ENCODE assay signal across 8 cellular contexts in the genomic region with DNA sequence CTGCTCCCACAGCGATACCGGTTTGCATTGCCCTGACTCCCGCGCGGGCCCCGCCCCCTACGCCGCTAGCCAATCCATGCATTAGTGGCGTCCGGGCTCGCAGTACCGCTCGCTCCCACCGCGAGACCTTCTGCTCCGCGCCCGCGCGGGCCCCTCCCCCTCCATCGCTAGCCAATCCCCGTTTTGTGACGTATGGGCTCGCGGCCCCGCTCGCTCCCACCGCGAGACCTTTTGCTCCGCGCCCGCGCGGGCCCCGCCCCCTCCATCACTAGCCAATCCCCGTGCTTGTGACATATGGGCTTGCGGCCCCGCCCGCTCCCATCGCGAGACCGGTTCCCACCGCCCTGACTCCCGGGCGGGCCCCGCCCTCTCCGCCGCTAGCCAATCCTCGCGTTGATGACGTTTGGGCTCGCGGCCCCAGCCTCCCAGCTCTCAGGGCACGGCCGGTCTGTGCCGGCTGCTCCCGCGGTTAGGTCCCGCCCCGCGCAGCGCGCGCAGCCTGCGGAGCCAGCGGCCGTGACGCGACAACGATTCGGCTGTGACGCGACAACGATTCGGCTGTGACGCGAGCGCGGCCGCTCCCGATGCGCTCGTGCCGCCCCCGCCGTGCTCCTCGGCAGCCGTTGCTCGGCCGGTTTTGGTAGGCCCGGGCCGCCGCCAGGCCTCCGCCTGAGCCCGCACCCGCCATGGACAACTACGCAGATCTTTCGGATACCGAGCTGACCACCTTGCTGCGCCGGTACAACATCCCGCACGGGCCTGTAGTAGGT. TPM values are rescaled to one million over a fixed set of nuclear protein-coding genes. Genes with fewer than 3 reads are reported as not detected.
DNase-seq lines count a peak whose midpoint lies in the region; ATAC-seq and TF ChIP-seq lines count a peak whose summit lies in the region.

Gene EMD (plus strand): TSS at position 497 of the 770 bp plus-strand sequence. CDS start 190 bp downstream, at position 687.

- DNase-seq in CD8-positive, alpha-beta T cell, result peak; percentile 88 to 98 (median 93)
- DNase-seq in HT-29 (ENCODE audit: low spot score) (peak; percentile 99), NOMO-1 (lab: John Stamatoyannopoulos, UW; ENCODE audit: unreplicated experiment in 2 of 2) (peak; percentile 97 to 99), memory B cell (ENCODE audit: low spot score in 2 of 2) (peak; percentile 82 to 93)
- DNase-seq in activated CD8-positive, alpha-beta memory T cell treated with anti-CD3 and anti-CD28 coated beads for 4 hours (ENCODE audit: low read depth in 2 of 2), result peak; percentile 89 to 93
- DNase-seq in effector memory CD4-positive, alpha-beta T cell, result peak; percentile 95 to 96 (median 95)
- peak; percentile 86 for DNase-seq in stimulated activated CD8-positive, alpha-beta memory T cell treated with anti-CD3 and anti-CD28 coated beads, Interleukin-12 subunit alpha, Interleukin-12 subunit beta, amount 100 ng/mL, for 24 hours (ENCODE audit: extremely low read depth)

- H3K27ac ChIP-seq in CD8-positive, alpha-beta T cell (ENCODE audit: low read depth, low read length), result peak within 1 kb of the TSS; percentile 99
- H3K27ac ChIP-seq in effector memory CD4-positive, alpha-beta T cell (ENCODE audit: insufficient read depth, low read length, poor library complexity, severe bottlenecking), result peak within 1 kb of the TSS; percentile 97

- TF ChIP-seq CTCF in CD8-positive, alpha-beta T cell (IDR thresholded peaks at IDR 0.05), result no peak

- peaks cover 5% of the 10 kb centered on the region for H3K36me3 ChIP-seq in CD8-positive, alpha-beta T cell (ENCODE audit: insufficient read depth, low read length)
- no peaks in the 10 kb centered on the region for H3K36me3 ChIP-seq in effector memory CD4-positive, alpha-beta T cell (ENCODE audit: control insufficient read depth, insufficient read depth, low read length)

- peaks cover 18% of the 10 kb centered on the region for H3K4me1 Mint-ChIP-seq in CD8-positive, alpha-beta T cell (ENCODE audit: low read depth)
- H3K4me1 Mint-ChIP-seq in memory B cell, result peaks cover 2% of the 10 kb centered on the region

- intact Hi-C loops in CD8-positive, alpha-beta T cell (cut with DNase I, micrococcal nuclease), result loop anchor here (1.0 to 10.0 kb wide), 4 partner anchors 10 to 407 kb away; partner anchors contain the start of genes DKC1 (in 1 of the 2), HCFC1 (in 1 of the 2), MECP2 (in 1 of the 2) and TMEM187 (in 1 of the 2)

- H3K4me3 Mint-ChIP-seq in CD8-positive, alpha-beta T cell, result peak within 1 kb of the TSS; percentile 85
- peak within 1 kb of the TSS; percentile 83 for H3K4me3 Mint-ChIP-seq in memory B cell

- no peaks in the 10 kb centered on the region for H3K27me3 ChIP-seq in CD8-positive, alpha-beta T cell (ENCODE audit: insufficient read depth, low read length)
- H3K27me3 ChIP-seq in effector memory CD4-positive, alpha-beta T cell (replicated peaks; ENCODE audit: control insufficient read depth, insufficient read depth, low read length, poor library complexity, severe bottlenecking), result no peaks in the 10 kb centered on the region

- POLR2A ChIA-PET in CD8-positive, alpha-beta T cell (lab: Charles Lee), result interaction anchor here (0.7 to 4.5 kb wide), 7 partner anchors 8 to 170 kb away, joined by 3 to 23 read pairs (median 4); partner anchors contain the start of genes RPL10 and SLC10A3

- ATAC-seq in CD8-positive, alpha-beta T cell, result peak; percentile 79
- ATAC-seq in GM19468 (IDR thresholded peaks at IDR 0.05; ENCODE audit: extremely low read depth, unreplicated experiment) (peak; percentile 80), memory B cell (ENCODE audit: low read depth) (peak; percentile 73)

- H3K9me3 Mint-ChIP-seq in CD8-positive, alpha-beta T cell, result no peaks in the 10 kb centered on the region
- H3K9me3 Mint-ChIP-seq in memory B cell, result no peaks in the 10 kb centered on the region

- H3K4me3 ChIP-seq in CD8-positive, alpha-beta T cell (ENCODE audit: low read depth, low read length), result peak within 1 kb of the TSS; percentile 73
- H3K4me3 ChIP-seq in effector memory CD4-positive, alpha-beta T cell (ENCODE audit: insufficient read depth, low read depth, low read length, poor library complexity, severe bottlenecking), result peak within 1 kb of the TSS; percentile 62

- CTCF ChIA-PET in CD8-positive, alpha-beta T cell (lab: Charles Lee), result no interaction called here

- H3K9me3 ChIP-seq in CD8-positive, alpha-beta T cell (ENCODE audit: low read length), result no peaks in the 10 kb centered on the region
- no peaks in the 10 kb centered on the region for H3K9me3 ChIP-seq in effector memory CD4-positive, alpha-beta T cell (ENCODE audit: control insufficient read depth, low read length)

- peak within 1 kb of the TSS; percentile 93 for H3K27ac Mint-ChIP-seq in CD8-positive, alpha-beta T cell
- peak within 1 kb of the TSS; percentile 90 for H3K27ac Mint-ChIP-seq in memory B cell

- peaks cover 28% of the 10 kb centered on the region for H3K4me1 ChIP-seq in CD8-positive, alpha-beta T cell (ENCODE audit: insufficient read depth, low read length)
- peaks cover 20% of the 10 kb centered on the region for H3K4me1 ChIP-seq in effector memory CD4-positive, alpha-beta T cell (ENCODE audit: control insufficient read depth, insufficient read depth, low read length, poor library complexity, severe bottlenecking)

- no peaks in the 10 kb centered on the region for H3K27me3 Mint-ChIP-seq in CD8-positive, alpha-beta T cell (ENCODE audit: low read depth)
- no peaks in the 10 kb centered on the region for H3K27me3 Mint-ChIP-seq in memory B cell

- peaks cover 21% of the 10 kb centered on the region for H3K36me3 Mint-ChIP-seq in CD8-positive, alpha-beta T cell
- H3K36me3 Mint-ChIP-seq in memory B cell, result peaks cover 2% of the 10 kb centered on the region

RNA-seq across cellular contexts. Expression of gene EMD, which starts in this region (rescaled TPM):
- total RNA-seq in CD8-positive, alpha-beta T cell, result 100 to 1,000 TPM; 176 TPM
- 70.5 and 87.0 TPM in 2 replicates for total RNA-seq in HT-29 (2014; rRNA removed; shearing (Covaris generic))

Comparison
In these comparisons a context has a peak if more than half of its experiments do, and no peak if none do; other contexts are left out.
1. Peak in every context shown above with its lines: DNase-seq, ATAC-seq, H3K4me3 ChIP-seq and H3K27ac ChIP-seq.